In the genomic region with DNA sequence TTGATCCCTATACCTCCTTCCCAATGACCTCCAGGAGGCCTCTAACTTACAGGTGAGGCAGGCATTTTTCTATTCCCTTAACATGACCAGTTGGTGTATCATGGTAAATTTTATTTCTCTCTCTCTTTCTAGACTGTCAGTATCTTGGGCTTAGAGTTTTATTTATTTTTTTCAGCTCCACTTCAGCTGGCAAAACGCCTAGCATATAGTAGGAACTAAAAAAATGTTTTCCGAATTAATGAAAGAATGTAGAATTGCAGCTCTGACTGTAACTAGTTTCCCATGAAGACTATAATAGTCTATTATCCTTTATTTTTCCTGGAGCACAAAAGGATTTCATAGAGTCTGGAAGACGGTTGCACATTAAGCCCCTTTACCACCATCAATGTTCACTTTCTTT, we compare ENCODE assay signal across 19 cellular contexts.
DNase-seq lines count a peak whose midpoint lies in the region; ATAC-seq, FAIRE-seq and TF ChIP-seq lines count a peak whose summit lies in the region.
"Had no signal": no experiment of that assay in that cellular context is flagged by ENCODE, and none has a peak within 500 bp of the region (broad histone marks: within the 10 kb centered on the region; RNA-seq: fewer than 3 reads in every experiment).

No MANE protein-coding gene starts in this region.

- H3K4me1 ChIP-seq in IMR-90 (ENCODE audit: control insufficient read depth, insufficient read depth, low read length) = peaks cover 11% of the 10 kb centered on the region
- peaks cover 8 to 42% of the 10 kb centered on the region in 2 donors for H3K4me1 ChIP-seq in thoracic aorta (ENCODE audit: control insufficient read depth in 1 of 2, low read depth in 2 of 2)

- TF ChIP-seq POLR2A in IMR-90 (IDR thresholded peaks at IDR 0.05; ENCODE audit: low read depth, low read length) = no peak

- H3K36me3 ChIP-seq in IMR-90 (ENCODE audit: control insufficient read depth, insufficient read depth, low read length) = peaks cover 33% of the 10 kb centered on the region
- H3K36me3 ChIP-seq in thoracic aorta = no peaks in the 10 kb centered on the region

- no peaks in the 10 kb centered on the region for H3K9me3 Mint-ChIP-seq in chondrocyte (ENCODE audit: low read depth)

- peaks cover 10% of the 10 kb centered on the region for H3K4me1 Mint-ChIP-seq in chondrocyte (ENCODE audit: low read depth)

- H3K4me3 Mint-ChIP-seq in chondrocyte (ENCODE audit: unreplicated experiment) = no peak overlapping the region

- no peak overlapping the region for H2BK15ac ChIP-seq in IMR-90 (ENCODE audit: low read depth, low read length)

- no peak overlapping the region for H4K91ac ChIP-seq in IMR-90 (ENCODE audit: insufficient read depth, low read depth, low read length)

- intact Hi-C loops in IMR-90 (cut with micrococcal nuclease) = no loop called here

- DNase-seq in IMR-90 (no peak), chondrocyte (ENCODE audit: low spot score) (no peak), foreskin melanocyte (peak; percentile 33), thoracic aorta (ENCODE audit: low spot score) (no peak), activated gamma-delta T cell treated with Interleukin-2 at 50 U/mL for 16 hours (no peak), RPMI8226 (no peak), urothelium cell line (ENCODE audit: low spot score) (no peak)
- DNase-seq: ACHN, AML-193, DMS79, KBM-7, MV-4-11, NCI-H1436, NCI-H1930, NCI-H2171, NCI-H526, PC-9 had no signal

- peaks cover 12% of the 10 kb centered on the region for H3K36me3 Mint-ChIP-seq in chondrocyte (ENCODE audit: low read depth)

- CTCF ChIA-PET in IMR-90 (lab: Yijun Ruan, JAX) = no interaction called here

- H2AK9ac ChIP-seq in IMR-90 (replicated peaks; ENCODE audit: low read depth, low read length, poor library complexity) = no peak overlapping the region

- in situ Hi-C loops in IMR-90 (cut with MboI; ENCODE audit: low sequenced_read_pairs) = no loop called here

- dilution Hi-C loops in IMR-90 (cut with HindIII; ENCODE audit: low sequenced_read_pairs, unreplicated experiment) = no loop called here

- no peak overlapping the region for H2AK5ac ChIP-seq in IMR-90 (ENCODE audit: low read depth, low read length)

- no peaks in the 10 kb centered on the region for H3K27me3 Mint-ChIP-seq in chondrocyte (ENCODE audit: low read depth)

- no peak overlapping the region for H3K56ac ChIP-seq in IMR-90 (ENCODE audit: extremely low read depth, insufficient read depth, low read length)

- H3K4me3 ChIP-seq in IMR-90 (ENCODE audit: insufficient read depth, low read depth, low read length) = no peak overlapping the region
- H3K4me3 ChIP-seq in thoracic aorta = no peak overlapping the region
- H3K4me3 ChIP-seq: PC-9, SJSA1 had no signal

- no peak overlapping the region for H3K9ac ChIP-seq in IMR-90 (ENCODE audit: low read depth, low read length)

- no peak overlapping the region for H3K18ac ChIP-seq in IMR-90 (ENCODE audit: low read depth, low read length)

- no peak overlapping the region for H4K5ac ChIP-seq in IMR-90 (ENCODE audit: low read depth, low read length)

- no peak overlapping the region for H2AFZ ChIP-seq in IMR-90 (replicated peaks; ENCODE audit: low read length, poor library complexity)
- H2AFZ ChIP-seq: PC-9 had no signal

- TF ChIP-seq RAD21 in IMR-90 (IDR thresholded peaks at IDR 0.05; ENCODE audit: low read length) = no peak

- H3K4ac ChIP-seq in IMR-90 (ENCODE audit: low read depth, low read length) = no peak overlapping the region

- no peak overlapping the region for H3K23ac ChIP-seq in IMR-90 (ENCODE audit: low read depth, low read length)

- peak overlapping the region; percentile 36 for H2BK5ac ChIP-seq in IMR-90 (ENCODE audit: low read depth, low read length, poor library complexity, severe bottlenecking)

- POLR2A ChIA-PET in IMR-90 (lab: Charles Lee; ENCODE audit: unreplicated experiment) = no interaction called here

- BruUV-seq in IMR-90 (replicated peaks; lab: Mats Ljungman, UMichigan) = no TSS peak

- ATAC-seq in IMR-90 (ENCODE audit: low read depth) (no peak), thoracic aorta (ENCODE audit: insufficient number of reproducible peaks, low FRiP score, low read depth) (no peak)

- no peak for TF ChIP-seq CTCF in IMR-90 (conservative IDR thresholded peaks at IDR 0.05; ENCODE audit: low read depth, low read length)
- no peak for TF ChIP-seq CTCF in chondrocyte (IDR thresholded peaks at IDR 0.05)
- no peak for TF ChIP-seq CTCF in thoracic aorta (IDR thresholded peaks at IDR 0.05)

- no peaks in the 10 kb centered on the region for H3K27me3 ChIP-seq in IMR-90 (ENCODE audit: control insufficient read depth, insufficient read depth, low read length)
- no peaks in the 10 kb centered on the region for H3K27me3 ChIP-seq in thoracic aorta (replicated peaks; ENCODE audit: insufficient read depth)
- H3K27me3 ChIP-seq: SJSA1 had no signal

- 0 out of 4 replicates have a peak overlapping the region, but pooled peaks of 1 of the 2 experiments have one; percentile 20 for H4K8ac ChIP-seq in IMR-90 (ENCODE audit: low read depth in 2 of 2, low read length in 2 of 2)

- H4K20me1 ChIP-seq in IMR-90 (ENCODE audit: insufficient read depth, low read length) = peaks cover 27% of the 10 kb centered on the region; the same call in 1 of the 2 replicates

- peak overlapping the region; percentile 24 for H3K27ac Mint-ChIP-seq in chondrocyte (ENCODE audit: unreplicated experiment)

- no peak overlapping the region for H3K4me2 ChIP-seq in IMR-90 (ENCODE audit: low read depth, low read length)
- H3K4me2 ChIP-seq: PC-9 had no signal

- no CpG with 5 or more reads among the region's 3 CpGs for WGBS in IMR-90 (ENCODE audit: extremely low coverage in 2 of 2, insufficient read length in 1 of 2), 2 experiments

- no peak for FAIRE-seq in urothelium cell line (lab: Jason Lieb, UNC)

- H3K79me1 ChIP-seq in IMR-90 (ENCODE audit: low read depth in 1 of 2, low read length in 2 of 2) = peaks cover 10 to 49% of the 10 kb centered on the region in 2 experiments; a peak in 3 of 4 replicates

- H3K9me3 ChIP-seq in IMR-90 (ENCODE audit: control insufficient read depth, insufficient read depth, low read length) (no peaks in the 10 kb centered on the region), thoracic aorta (no peaks in the 10 kb centered on the region)
- H3K9me3 ChIP-seq: SJSA1 had no signal

- peaks cover 6% of the 10 kb centered on the region for H3K9me1 ChIP-seq in IMR-90 (ENCODE audit: insufficient read depth, low read length)

- no peak overlapping the region for H2BK20ac ChIP-seq in IMR-90 (ENCODE audit: low read depth, low read length)

- H2BK120ac ChIP-seq in IMR-90 (ENCODE audit: low read depth, low read length) = no peak overlapping the region

- H3K27ac ChIP-seq in IMR-90 (ENCODE audit: insufficient read depth, low read length) (peak overlapping the region; percentile 32; the same call in 1 of the 2 replicates), thoracic aorta (peak overlapping the region; percentile 8 to 20)
- H3K27ac ChIP-seq: C4-2B, PC-9, SJSA1 had no signal

- H3K14ac ChIP-seq in IMR-90 (replicated peaks; ENCODE audit: low read depth, low read length) = no peak overlapping the region

TF ChIP-seq in IMR-90, 13 proteins besides CTCF, POLR2A, EP300 and RAD21:
- TF ChIP-seq FOS (IDR thresholded peaks at IDR 0.05; ENCODE audit: low read depth, low read length) (no peak), MAZ (IDR thresholded peaks at IDR 0.05; ENCODE audit: borderline replicate concordance, low read depth, low read length) (no peak), MXI1 (IDR thresholded peaks at IDR 0.05; ENCODE audit: borderline replicate concordance, low read depth, low read length) (no peak), RFX5 (IDR thresholded peaks at IDR 0.05; ENCODE audit: low read depth, low read length) (no peak), RCOR1 (IDR thresholded peaks at IDR 0.05; ENCODE audit: insufficient replicate concordance, low read length) (no peak), BHLHE40 (IDR thresholded peaks at IDR 0.05; ENCODE audit: low read depth, low read length) (no peak), NFE2L2 (IDR thresholded peaks at IDR 0.05; ENCODE audit: low read depth, low read length) (no peak), CEBPB (IDR thresholded peaks at IDR 0.05; ENCODE audit: low read depth, low read length) (no peak), MAFK (IDR thresholded peaks at IDR 0.05; ENCODE audit: low read depth, low read length) (no peak)
- TF ChIP-seq, protein P1, sequence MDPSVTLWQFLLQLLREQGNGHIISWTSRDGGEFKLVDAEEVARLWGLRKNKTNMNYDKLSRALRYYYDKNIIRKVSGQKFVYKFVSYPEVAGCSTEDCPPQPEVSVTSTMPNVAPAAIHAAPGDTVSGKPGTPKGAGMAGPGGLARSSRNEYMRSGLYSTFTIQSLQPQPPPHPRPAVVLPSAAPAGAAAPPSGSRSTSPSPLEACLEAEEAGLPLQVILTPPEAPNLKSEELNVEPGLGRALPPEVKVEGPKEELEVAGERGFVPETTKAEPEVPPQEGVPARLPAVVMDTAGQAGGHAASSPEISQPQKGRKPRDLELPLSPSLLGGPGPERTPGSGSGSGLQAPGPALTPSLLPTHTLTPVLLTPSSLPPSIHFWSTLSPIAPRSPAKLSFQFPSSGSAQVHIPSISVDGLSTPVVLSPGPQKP (IDR thresholded peaks at IDR 0.05; ENCODE audit: borderline replicate concordance, low read depth, low read length) = no peak
- TF ChIP-seq, protein P2, sequence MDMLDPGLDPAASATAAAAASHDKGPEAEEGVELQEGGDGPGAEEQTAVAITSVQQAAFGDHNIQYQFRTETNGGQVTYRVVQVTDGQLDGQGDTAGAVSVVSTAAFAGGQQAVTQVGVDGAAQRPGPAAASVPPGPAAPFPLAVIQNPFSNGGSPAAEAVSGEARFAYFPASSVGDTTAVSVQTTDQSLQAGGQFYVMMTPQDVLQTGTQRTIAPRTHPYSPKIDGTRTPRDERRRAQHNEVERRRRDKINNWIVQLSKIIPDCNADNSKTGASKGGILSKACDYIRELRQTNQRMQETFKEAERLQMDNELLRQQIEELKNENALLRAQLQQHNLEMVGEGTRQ (IDR thresholded peaks at IDR 0.05; ENCODE audit: low read depth, low read length) = no peak
